ENCODE assay signal across 32 cellular contexts in genomic region chr16:12600116-12600515, GRCh38.
"Had no signal": no experiment of that assay in that cellular context is flagged by ENCODE, and none has a peak within 500 bp of the region (broad histone marks: within the 10 kb centered on the region; RNA-seq: fewer than 3 reads in every experiment).

No MANE protein-coding gene starts in this region.

- H3K27me3 ChIP-seq: ascending aorta, cardiac muscle cell had no signal

- H3K27ac ChIP-seq: ascending aorta, cardiac muscle cell, VCaP had no signal

- ATAC-seq: activated CD8-positive, alpha-beta T cell treated with anti-CD3 and anti-CD28 coated beads for 36 hours; activated naive CD4-positive, alpha-beta T cell treated with anti-CD3 and anti-CD28 coated beads, Interleukin-2, amount 50 U/mL, for 72 hours; activated T-cell treated with anti-CD3 and anti-CD28 coated beads, Interleukin-2, amount 50 U/mL, for 4 hours; activated T-cell treated with anti-CD3 and anti-CD28 coated beads, Interleukin-2, amount 50 U/mL, for 72 hours; activated T-helper 17 cell treated with anti-CD3 and anti-CD28 coated beads, Interleukin-2, amount 50 U/mL, for 72 hours had no signal

- H3K36me3 ChIP-seq: ascending aorta, cardiac muscle cell had no signal

- H3K4me3 ChIP-seq: ascending aorta, cardiac muscle cell had no signal

- H3K4me1 ChIP-seq: ascending aorta had no signal

- FAIRE-seq: bronchial epithelial cell, TTC549 had no signal

- DNase-seq: activated B cell treated with CpG ODN at 0.5 μM for 24 hours; activated CD4-positive, alpha-beta memory T cell treated with anti-CD3 and anti-CD28 coated beads for 36 hours; activated CD4-positive, alpha-beta T cell treated with anti-CD3 and anti-CD28 coated beads for 4 hours; activated CD4-positive, alpha-beta T cell treated with anti-CD3 and anti-CD28 coated beads, Interleukin-2, amount 10 ng/mL, durations not matched to agents 24 days and 14 days; activated CD4-positive, alpha-beta T cell treated with anti-CD3 and anti-CD28 coated beads, Interleukin-2, amount 50 U/mL, for 1 hour; activated CD4-positive, alpha-beta T cell treated with anti-CD3 and anti-CD28 coated beads, Interleukin-2, amount 50 U/mL, for 4 hours; activated CD4-positive, CD25-positive, alpha-beta regulatory T cell treated with anti-CD3 and anti-CD28 coated beads, Interleukin-2, amount 50 U/mL, for 72 hours; activated CD8-positive, alpha-beta T cell treated with anti-CD3 and anti-CD28 coated beads for 36 hours; activated effector memory CD4-positive, alpha-beta T cell treated with anti-CD3 and anti-CD28 coated beads, Interleukin-2, amount 50 U/mL, for 16 hours; activated gamma-delta T cell treated with Interleukin-2 at 50 U/mL for 16 hours; activated naive CD4-positive, alpha-beta T cell; activated naive CD4-positive, alpha-beta T cell treated with anti-CD3 and anti-CD28 coated beads for 36 hours; activated naive CD4-positive, alpha-beta T cell treated with anti-CD3 and anti-CD28 coated beads, Interleukin-2, amount 50 U/mL, for 16 hours; activated naive CD8-positive, alpha-beta T cell treated with anti-CD3 and anti-CD28 coated beads for 36 hours; activated T-cell treated with anti-CD3 and anti-CD28 coated beads for 4 hours; activated T-cell treated with anti-CD3 and anti-CD28 coated beads, Interleukin-2, amount 50 U/mL, for 1 hour; activated T-cell treated with anti-CD3 and anti-CD28 coated beads, Interleukin-2, amount 50 U/mL, for 4 hours; activated T-cell treated with anti-CD3 and anti-CD28 coated beads, Interleukin-2, amount 50 U/mL, for 72 hours; amygdala; anterior cingulate cortex; caudate nucleus; cerebellar nuclear complex; T-helper 1 cell; T-helper 2 cell; T-helper 9 cell had no signal
